15 cellular contexts compared by ENCODE assay signal in the genomic region with DNA sequence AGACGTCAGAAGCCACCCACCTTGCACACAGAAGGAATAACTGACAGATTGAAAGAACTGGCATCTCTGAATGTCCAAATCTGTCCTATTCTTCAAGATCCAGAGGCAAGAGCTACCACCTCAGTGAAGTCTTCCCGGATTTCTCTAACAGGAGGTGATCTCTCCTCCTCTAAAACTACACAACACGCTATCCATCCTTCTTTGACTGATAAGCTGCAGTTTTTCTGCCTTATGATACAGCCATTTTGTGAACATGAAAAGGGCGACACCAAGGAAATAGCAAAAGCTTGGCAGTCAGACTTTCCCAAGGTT. TPM values are rescaled to one million over a fixed set of nuclear protein-coding genes. Genes with fewer than 3 reads are reported as not detected.
"Had no signal": no experiment of that assay in that cellular context is flagged by ENCODE, and none has a peak within 500 bp of the region (broad histone marks: within the 10 kb centered on the region; RNA-seq: fewer than 3 reads in every experiment).

No MANE protein-coding gene starts in this region.

- DNase-seq: activated CD8-positive, alpha-beta memory T cell treated with anti-CD3 and anti-CD28 coated beads, Interleukin-2, amount 50 U/mL, for 4 hours; activated CD8-positive, alpha-beta T cell treated with anti-CD3 and anti-CD28 coated beads, Interleukin-2, amount 10 ng/mL, durations not matched to agents 7 days and 5 days; activated naive CD8-positive, alpha-beta T cell treated with anti-CD3 and anti-CD28 coated beads, Interleukin-2, amount 10 ng/mL, durations not matched to agents 7 days and 5 days; activated T-cell treated with anti-CD3 and anti-CD28 coated beads, Interleukin-2, amount 50 U/mL, for 48 hours; cerebellar nuclear complex; left ventricle myocardium inferior; ovary; sigmoid colon; spleen; stomach; T1000; upper lobe of right lung had no signal

- H3K36me3 ChIP-seq: left ventricle myocardium inferior, ovary, sigmoid colon, spleen, stomach, thoracic aorta, upper lobe of right lung had no signal

- ATAC-seq: activated CD8-positive, alpha-beta T cell treated with anti-CD3 and anti-CD28 coated beads, Interleukin-2, amount 10 ng/mL, durations not matched to agents 7 days and 5 days; mucosa of descending colon had no signal

- H3K27ac ChIP-seq: epithelial cell of prostate, ovary, sigmoid colon, thoracic aorta, upper lobe of right lung had no signal

- H3K27me3 ChIP-seq: ovary, sigmoid colon, spleen, stomach, upper lobe of right lung had no signal

- H3K4me3 ChIP-seq: left ventricle myocardium inferior, mucosa of descending colon, ovary, sigmoid colon, spleen, stomach, thoracic aorta, upper lobe of right lung had no signal

- H3K9me3 ChIP-seq: left ventricle myocardium inferior, mucosa of descending colon, ovary, sigmoid colon, spleen, stomach, thoracic aorta, upper lobe of right lung had no signal

- H3K27ac Mint-ChIP-seq: activated CD8-positive, alpha-beta T cell treated with anti-CD3 and anti-CD28 coated beads, Interleukin-2, amount 10 ng/mL, durations not matched to agents 7 days and 5 days; activated naive CD8-positive, alpha-beta T cell treated with anti-CD3 and anti-CD28 coated beads, Interleukin-2, amount 10 ng/mL, durations not matched to agents 7 days and 5 days had no signal

- H3K9me3 Mint-ChIP-seq: activated naive CD8-positive, alpha-beta T cell treated with anti-CD3 and anti-CD28 coated beads, Interleukin-2, amount 10 ng/mL, durations not matched to agents 7 days and 5 days had no signal

- H3K4me3 Mint-ChIP-seq: activated CD8-positive, alpha-beta T cell treated with anti-CD3 and anti-CD28 coated beads, Interleukin-2, amount 10 ng/mL, durations not matched to agents 7 days and 5 days; activated naive CD8-positive, alpha-beta T cell treated with anti-CD3 and anti-CD28 coated beads, Interleukin-2, amount 10 ng/mL, durations not matched to agents 7 days and 5 days had no signal

RNA-seq across cellular contexts. Expression of gene HES1, which starts 37.1 kb away (rescaled TPM):
- total RNA-seq: activated CD8-positive, alpha-beta T cell treated with anti-CD3 and anti-CD28 coated beads, Interleukin-2, amount 10 ng/mL, durations not matched to agents 7 days and 5 days; activated naive CD8-positive, alpha-beta T cell treated with anti-CD3 and anti-CD28 coated beads, Interleukin-2, amount 10 ng/mL, durations not matched to agents 7 days and 5 days had no signal
